Comparison of ENCODE assay signal across 8 cellular contexts in genomic region chr1:36321119-36321951, GRCh38. TPM values are rescaled to one million over a fixed set of nuclear protein-coding genes. Genes with fewer than 3 reads are reported as not detected.
DNase-seq lines count a peak whose midpoint lies in the region; FAIRE-seq and TF ChIP-seq lines count a peak whose summit lies in the region.

No MANE protein-coding gene starts in this region.

- 0 out of 2 replicates have a peak overlapping the region, but pooled peaks have one; percentile 6 for H2BK15ac ChIP-seq in H1 (ENCODE audit: low read length)

- peak in 1 of 3 experiments; percentile 1; a peak in 1 of 4 replicates for TF ChIP-seq CTCF in H1 (IDR thresholded peaks at IDR 0.05; ENCODE audit: control extremely low read depth in 1 of 3, insufficient read depth in 1 of 3, low read depth in 1 of 3, low read length in 3 of 3)

- H3K23ac ChIP-seq in H1 (ENCODE audit: insufficient read length): no peak overlapping the region

- peak in 1 of 2 experiments; percentile 74; a peak in 2 of 3 replicates for TF ChIP-seq POLR2A in H1 (IDR thresholded peaks at IDR 0.05; ENCODE audit: control extremely low read depth in 1 of 2, low read depth in 2 of 2, low read length in 2 of 2)

- H3K4me2 ChIP-seq in H1 (ENCODE audit: insufficient read depth in 1 of 2, low read depth in 2 of 2, low read length in 2 of 2): peak overlapping the region; percentile 79 to 88

- H2BK12ac ChIP-seq in H1 (ENCODE audit: low read depth, low read length): peak overlapping the region; percentile 92

- H2AK5ac ChIP-seq in H1 (ENCODE audit: low read depth, low read length): no peak overlapping the region

- no peak overlapping the region for H4K5ac ChIP-seq in H1 (ENCODE audit: insufficient read length, low read depth, low read length)

- peaks cover 29% of the 10 kb centered on the region for H3K23me2 ChIP-seq in H1 (ENCODE audit: low read depth, low read length)

- no peaks in the 10 kb centered on the region for H3K79me1 ChIP-seq in H1 (ENCODE audit: low read depth, low read length)

- TF ChIP-seq EP300 in H1 (IDR thresholded peaks at IDR 0.05; ENCODE audit: borderline replicate concordance in 1 of 2, low read depth in 2 of 2, low read length in 2 of 2): 0 out of 3 replicates have a peak, but pooled peaks of 1 of the 2 experiments have one; percentile 64

- no peak for FAIRE-seq in H1 (lab: Jason Lieb, UNC)

- no peak overlapping the region for H3K14ac ChIP-seq in H1 (ENCODE audit: insufficient read length)

- no peak overlapping the region; the same call in 1 of the 2 replicates for H2AFZ ChIP-seq in H1 (ENCODE audit: low read length)

- no peak overlapping the region; the same call in 1 of the 2 replicates for H3K27ac ChIP-seq in H1 (ENCODE audit: low read depth, low read length)

- H3K9ac ChIP-seq in H1 (replicated peaks in 1 of 4; ENCODE audit: extremely low read depth in 1 of 4, low read depth in 3 of 4, low read length in 3 of 4): peak overlapping the region in 3 of 4 experiments; percentile 1 to 48 (median 46); a peak in 4 of 7 replicates

- no peaks in the 10 kb centered on the region; a peak in 1 of 8 replicates for H3K36me3 ChIP-seq in H1 (ENCODE audit: control insufficient read depth in 2 of 4, insufficient read depth in 4 of 4, low read length in 3 of 4)

- H2BK5ac ChIP-seq in H1 (ENCODE audit: low read depth, low read length): peak overlapping the region; percentile 87; the same call in 1 of the 2 replicates

- peak overlapping the region; percentile 81 for H3K18ac ChIP-seq in H1 (ENCODE audit: extremely low read depth, low read length)

- CTCF ChIA-PET in H1 (lab: Charles Lee; ENCODE audit: partially characterized antibody): interaction anchor here (1.1 to 2.8 kb wide), 7 partner anchors 12 to 129 kb away, joined by 3 to 15 read pairs (median 5); partner anchors contain the start of gene OSCP1

- H3K4ac ChIP-seq in H1 (replicated peaks; ENCODE audit: insufficient read length, low read depth, low read length): peak overlapping the region; percentile 92

- H2BK120ac ChIP-seq in H1 (replicated peaks; ENCODE audit: low read depth, low read length): no peak overlapping the region

- H2BK20ac ChIP-seq in H1 (ENCODE audit: low read length): no peak overlapping the region; the same call in 1 of the 2 replicates

- DNase-seq in GM03348 (ENCODE audit: low spot score): peak; percentile 97
- DNase-seq in SK-N-DZ (ENCODE audit: low spot score): peak; percentile 20
- DNase-seq in H1 (ENCODE audit: low read depth in 1 of 2, low spot score in 2 of 2): peak; percentile 76 to 91
- DNase-seq in ureter (ENCODE audit: low spot score): peak; percentile 84
- no peak for DNase-seq in NCI-H345 (lab: John Stamatoyannopoulos, UW)
- DNase-seq in NAMALWA (ENCODE audit: low spot score): no peak
- DNase-seq in hippocampal formation (lab: John Stamatoyannopoulos, UW): no peak

- H3K9me3 ChIP-seq in H1 (ENCODE audit: insufficient read depth in 2 of 2, low read depth in 1 of 2, low read length in 1 of 2) (no peaks in the 10 kb centered on the region), mononuclear cell (ENCODE audit: low read depth, low read length) (no peaks in the 10 kb centered on the region)

- no peaks in the 10 kb centered on the region for H3K79me2 ChIP-seq in H1 (ENCODE audit: control insufficient read depth in 1 of 2, insufficient read depth in 2 of 2, low read length in 2 of 2)

- POLR2A ChIA-PET in H1 (lab: Charles Lee; ENCODE audit: partially characterized antibody): interaction anchor here (0.7 to 9.3 kb wide), 20 partner anchors 10 to 225 kb away, joined by 3 to 130 read pairs (median 6); partner anchors contain the start of genes LSM10, MAP7D1, SH3D21 and STK40

- H4K20me1 ChIP-seq in H1 (replicated peaks in 1 of 2; ENCODE audit: control insufficient read depth in 1 of 2, insufficient read depth in 2 of 2, low read length in 2 of 2): no peaks in the 10 kb centered on the region

- peak overlapping the region; percentile 76; the same call in 1 of the 2 replicates for H4K8ac ChIP-seq in H1 (ENCODE audit: extremely low read depth, insufficient read depth, low read length)

- 3% methylated on average over 56 of the region's 59 CpGs; no CpG with 5 or more reads in 1 of the 2 experiments for WGBS in H1 (ENCODE audit: extremely low coverage in 1 of 2, insufficient coverage in 1 of 2, insufficient read length in 1 of 2, insufficient replicate concordance in 2 of 2, low coverage in 1 of 2, low lambda C conversion rate in 2 of 2, missing lambda C conversion rate in 1 of 2), 2 experiments

- H3K4me1 ChIP-seq in H1 (replicated peaks in 1 of 4; ENCODE audit: control insufficient read depth in 3 of 4, insufficient read depth in 4 of 4, low read length in 3 of 4) (peaks cover 0 to 28% (median 16%) of the 10 kb centered on the region in 4 experiments; a peak in 6 of 7 replicates), mononuclear cell (ENCODE audit: insufficient read depth, low read length) (peaks cover 37% of the 10 kb centered on the region)

- TF ChIP-seq RAD21 in H1 (IDR thresholded peaks at IDR 0.05 in 1 of 2, conservative IDR thresholded peaks at IDR 0.05 in 1 of 2; ENCODE audit: low read depth in 2 of 2, low read length in 2 of 2): no peak

- H3K56ac ChIP-seq in H1 (replicated peaks; ENCODE audit: insufficient read length, low read depth, low read length): peak overlapping the region; percentile 85

- H3K4me3 ChIP-seq in H1 (ENCODE audit: extremely low read depth in 1 of 4, insufficient read depth in 2 of 4, low read depth in 3 of 4, low read length in 4 of 4) (peak overlapping the region; percentile 49 to 67 (median 54)), mononuclear cell (ENCODE audit: low read length) (peak overlapping the region; percentile 24)

- peak overlapping the region; percentile 98 for H4K91ac ChIP-seq in H1 (replicated peaks; ENCODE audit: insufficient read length, low read length)

- H3K27me3 ChIP-seq in H1 (replicated peaks in 1 of 4; ENCODE audit: control insufficient read depth in 3 of 4, extremely low read depth in 1 of 4, insufficient read depth in 3 of 4, low read length in 3 of 4) (peaks cover 0 to 39% (median 20%) of the 10 kb centered on the region in 4 experiments; a peak in 5 of 7 replicates), mononuclear cell (ENCODE audit: insufficient read depth, low read length) (no peaks in the 10 kb centered on the region)

TF ChIP-seq in H1, 55 proteins besides CTCF, POLR2A, EP300 and RAD21 (continues in another document):
- TF ChIP-seq FOSL1 (IDR thresholded peaks at IDR 0.05; ENCODE audit: insufficient read depth, low read depth, low read length) (no peak), HDAC2 (IDR thresholded peaks at IDR 0.05; ENCODE audit: borderline replicate concordance in 1 of 2, low read depth in 2 of 2, low read length in 2 of 2) (peak; percentile 46 to 79; a peak in 2 of 4 replicates), ZNF274 (IDR thresholded peaks at IDR 0.05; ENCODE audit: borderline replicate concordance, extremely low read depth, low read length) (no peak), SP1 (IDR thresholded peaks at IDR 0.05; ENCODE audit: low read depth, low read length) (peak; percentile 62; the same call in 1 of the 2 replicates), POLR2AphosphoS5 (IDR thresholded peaks at IDR 0.05; ENCODE audit: low read depth, low read length) (peak; percentile 66; the same call in 1 of the 2 replicates), ATF3 (IDR thresholded peaks at IDR 0.05; ENCODE audit: insufficient read depth, low read depth, low read length) (no peak), RXRA (IDR thresholded peaks at IDR 0.05; ENCODE audit: insufficient read depth, low read depth, low read length) (0 out of 2 replicates have a peak, but pooled peaks have one; percentile 46), SAP30 (IDR thresholded peaks at IDR 0.05; ENCODE audit: insufficient read depth, insufficient replicate concordance, low read length) (no peak), SIN3A (conservative IDR thresholded peaks at IDR 0.05 in 1 of 2, IDR thresholded peaks at IDR 0.05 in 1 of 2; ENCODE audit: low read depth in 1 of 2, low read length in 2 of 2) (peak; percentile 25 to 37; a peak in 2 of 4 replicates), BACH1 (IDR thresholded peaks at IDR 0.05; ENCODE audit: low read length) (no peak), TAF1 (IDR thresholded peaks at IDR 0.05; ENCODE audit: low read depth, low read length) (peak; percentile 62; the same call in 1 of the 2 replicates), CBX5 (IDR thresholded peaks at IDR 0.05; ENCODE audit: low read depth, low read length) (no peak), SIX5 (IDR thresholded peaks at IDR 0.05; ENCODE audit: low read depth, low read length) (no peak)

RNA-seq across cellular contexts. Expression of gene EVA1B, which starts 2.1 kb away (rescaled TPM):
- 9.2 and 13.8 TPM in 2 replicates for polyA plus RNA-seq in SK-N-DZ (2014; cell fraction: cytosol; rRNA removed)
- 8.5 and 10.5 TPM in 2 replicates for polyA plus RNA-seq in SK-N-DZ (2014; cell fraction: nucleus; rRNA removed)
- total RNA-seq in H1 (2021; fragmentation: NEBNext Ultra II Directional; extraction: Animal tissue kit (Norgen Biotek cat#: 25700)): 10.0 and 10.3 TPM in 2 replicates
- polyA plus RNA-seq in H1 (2011; rRNA removed): 19.9 and 23.8 TPM in 2 replicates
- polyA plus RNA-seq in H1 (2011; cell fraction: cytosol; rRNA removed): 13.1 TPM
- 14.2 TPM for polyA plus RNA-seq in H1 (2011; cell fraction: nucleus; rRNA removed)
- 5.2 to 15.9 TPM (median 12.6 TPM) in 4 replicates for polyA plus RNA-seq in H1 (2012, experiment 1 of 2)
- 12.2 TPM for polyA plus RNA-seq in H1 (2012, experiment 2 of 2)
- polyA plus RNA-seq in H1 (2013, experiment 1 of 2): 19.7 TPM
- 24.7 TPM for polyA plus RNA-seq in H1 (2013, experiment 2 of 2)
- polyA minus RNA-seq in H1 (2011; rRNA and poly(A)+ RNA removed): 0.47 TPM in 1 of 2 replicates, not detected in the other
- polyA minus RNA-seq in H1 (2011; cell fraction: cytosol; rRNA and poly(A)+ RNA removed): 5.9 TPM
- polyA minus RNA-seq in H1 (2011; cell fraction: nucleus; rRNA and poly(A)+ RNA removed): 3.5 TPM
- total RNA-seq in mononuclear cell: 16.3 TPM
- 12.4 TPM for total RNA-seq in ureter

RNA-seq across cellular contexts. Expression of gene SH3D21, which starts 15.2 kb away (rescaled TPM):
- 0.46 and 0.89 TPM in 2 replicates for polyA plus RNA-seq in SK-N-DZ (2014; cell fraction: cytosol; rRNA removed)
- 8.7 and 13.3 TPM in 2 replicates for polyA plus RNA-seq in SK-N-DZ (2014; cell fraction: nucleus; rRNA removed)
- total RNA-seq in H1 (2021; fragmentation: NEBNext Ultra II Directional; extraction: Animal tissue kit (Norgen Biotek cat#: 25700)): 8.6 and 9.8 TPM in 2 replicates
- 3.4 and 5.1 TPM in 2 replicates for polyA plus RNA-seq in H1 (2011; rRNA removed)
- 5.9 TPM for polyA plus RNA-seq in H1 (2011; cell fraction: cytosol; rRNA removed)
- polyA plus RNA-seq in H1 (2011; cell fraction: nucleus; rRNA removed): 37.3 TPM
- 9.1 to 11.5 TPM (median 10.7 TPM) in 4 replicates for polyA plus RNA-seq in H1 (2012, experiment 1 of 2)
- polyA plus RNA-seq in H1 (2012, experiment 2 of 2): 6.0 TPM
- polyA plus RNA-seq in H1 (2013, experiment 1 of 2): 7.1 TPM
- 5.3 TPM for polyA plus RNA-seq in H1 (2013, experiment 2 of 2)
- 4.2 TPM in 2 replicates for polyA minus RNA-seq in H1 (2011; rRNA and poly(A)+ RNA removed)
- polyA minus RNA-seq in H1 (2011; cell fraction: cytosol; rRNA and poly(A)+ RNA removed): 4.1 TPM
- polyA minus RNA-seq in H1 (2011; cell fraction: nucleus; rRNA and poly(A)+ RNA removed): 13.3 TPM
- total RNA-seq in mononuclear cell (1.5 TPM), ureter (9.5 TPM)

Comparison
In these comparisons a context has a peak if more than half of its experiments do, and no peak if none do; other contexts are left out.
1. DNase-seq: peak in GM03348 (single experiment), SK-N-DZ (single experiment), H1 (2 of 2) and ureter (single experiment); none in NCI-H345 (single experiment), NAMALWA (single experiment) and hippocampal formation (0 of 2).